13 cellular contexts compared by ENCODE assay signal in genomic region chr21:29258626-29259335, GRCh38. TPM values are rescaled to one million over a fixed set of nuclear protein-coding genes. Genes with fewer than 3 reads are reported as not detected.
DNase-seq lines count a peak whose midpoint lies in the region; ATAC-seq, FAIRE-seq and TF ChIP-seq lines count a peak whose summit lies in the region.
"Had no signal": no experiment of that assay in that cellular context is flagged by ENCODE, and none has a peak within 500 bp of the region (broad histone marks: within the 10 kb centered on the region; RNA-seq: fewer than 3 reads in every experiment).

No MANE protein-coding gene starts in this region.

- H3K4me1 ChIP-seq in A549 = peaks cover 21% of the 10 kb centered on the region

- intact Hi-C loops in activated CD4-positive, alpha-beta T cell treated with anti-CD3 and anti-CD28 coated beads, Interleukin-2, amount 10 ng/mL, durations not matched to agents 24 days and 14 days (cut with micrococcal nuclease) = no loop called here

- H3K36me3 ChIP-seq in kidney epithelial cell (ENCODE audit: control insufficient read depth, insufficient read depth, low read length) = no peaks in the 10 kb centered on the region

- H3K4me3 ChIP-seq in A549 (no peak overlapping the region), astrocyte of the cerebellum (ENCODE audit: low read depth, low read length) (no peak overlapping the region), kidney epithelial cell (ENCODE audit: low read depth, low read length) (no peak overlapping the region)

- no peak for TF ChIP-seq EP300 in A549 (IDR thresholded peaks at IDR 0.05)

- ATAC-seq in A549 = peak in 1 of 2 experiments; percentile 68; a peak in 4 of 6 replicates
- ATAC-seq in GM21381 (IDR thresholded peaks at IDR 0.05; ENCODE audit: unreplicated experiment) = no peak

- no peak for FAIRE-seq in A549 (lab: Jason Lieb, UNC)

- H3K27me3 ChIP-seq in kidney epithelial cell (ENCODE audit: control insufficient read depth, insufficient read depth, low read length) = no peaks in the 10 kb centered on the region

- in situ Hi-C loops in astrocyte of the cerebellum (cut with HindIII; ENCODE audit: low sequenced_read_pairs) = no loop called here

- TF ChIP-seq CTCF in A549 (IDR thresholded peaks at IDR 0.05) (no peak), astrocyte of the cerebellum (IDR thresholded peaks at IDR 0.05; ENCODE audit: low read depth, low read length, missing control alignments) (no peak), kidney epithelial cell (IDR thresholded peaks at IDR 0.05; ENCODE audit: insufficient read depth, low read length, poor library complexity, severe bottlenecking) (no peak)

- H3K27ac ChIP-seq in A549 = peak overlapping the region; percentile 45 to 72; a peak in 4 of 6 replicates

- peak overlapping the region; percentile 75 for H3K4me2 ChIP-seq in A549

- TF ChIP-seq RAD21 in A549 (conservative IDR thresholded peaks at IDR 0.05 in 1 of 2, IDR thresholded peaks at IDR 0.05 in 1 of 2) = no peak

- CTCF ChIA-PET in A549 (lab: Yijun Ruan, JAX) = interaction anchor here (0.9 to 1.4 kb wide), 2 partner anchors 16 to 90 kb away, joined by 3 read pairs; no protein-coding TSS in a partner anchor

- no peak for TF ChIP-seq POLR2A in A549 (IDR thresholded peaks at IDR 0.05; ENCODE audit: low read length)

- H3K9me3 ChIP-seq in A549 = peaks cover 7% of the 10 kb centered on the region; the same call in 1 of the 3 replicates

- POLR2A ChIA-PET in A549 (lab: Yijun Ruan, JAX) = no interaction called here

- peaks cover 28% of the 10 kb centered on the region for H3K27me3 Mint-ChIP-seq in activated CD4-positive, alpha-beta T cell treated with anti-CD3 and anti-CD28 coated beads, Interleukin-2, amount 10 ng/mL, durations not matched to agents 24 days and 14 days
- H3K27me3 Mint-ChIP-seq: B cell had no signal

- peak in 1 of 2 experiments; percentile 32 for DNase-seq in A549 (ENCODE audit: low read depth in 1 of 2, low spot score in 1 of 2)
- peak; percentile 55 for DNase-seq in HPDE6-E6E7 (ENCODE audit: extremely low spot score)
- peak; percentile 43 for DNase-seq in astrocyte of the cerebellum (ENCODE audit: low read depth)
- peak; percentile 35 for DNase-seq in kidney epithelial cell (ENCODE audit: low read depth)
- no peak for DNase-seq in NCI-H748 (lab: John Stamatoyannopoulos, UW; ENCODE audit: unreplicated experiment)
- DNase-seq in NCI-H2029 (lab: John Stamatoyannopoulos, UW) = no peak
- DNase-seq in activated CD4-positive, alpha-beta T cell treated with anti-CD3 and anti-CD28 coated beads, Interleukin-2, amount 10 ng/mL, durations not matched to agents 24 days and 14 days = no peak
- DNase-seq: NCI-H524 treated with DMSO at 0.1 percent for 48 hours; nephron progenitor cell; stimulated activated CD4-positive, alpha-beta T cell treated with anti-CD3 and anti-CD28 coated beads, Interleukin-4, amount 100 ng/mL, for 4 hours had no signal

- H3K4me1 Mint-ChIP-seq in activated CD4-positive, alpha-beta T cell treated with anti-CD3 and anti-CD28 coated beads, Interleukin-2, amount 10 ng/mL, durations not matched to agents 24 days and 14 days = no peaks in the 10 kb centered on the region
- H3K4me1 Mint-ChIP-seq: B cell, nephron progenitor cell had no signal

- H3K27ac Mint-ChIP-seq in activated CD4-positive, alpha-beta T cell treated with anti-CD3 and anti-CD28 coated beads, Interleukin-2, amount 10 ng/mL, durations not matched to agents 24 days and 14 days = no peak overlapping the region
- H3K27ac Mint-ChIP-seq: B cell; nephron progenitor cell; T-helper 1 cell treated with Interleukin-12 subunit alpha and Interleukin-12 subunit beta and Interleukin-4 antibody, amounts not matched to agents 30 μg/mL and 1 μg/mL, for 36 hours had no signal

- WGBS in A549 (ENCODE audit: missing lambda C conversion rate) = 17% methylated on average over 5 of the region's 5 CpGs

- H3K4me3 Mint-ChIP-seq in activated CD4-positive, alpha-beta T cell treated with anti-CD3 and anti-CD28 coated beads, Interleukin-2, amount 10 ng/mL, durations not matched to agents 24 days and 14 days = no peak overlapping the region
- H3K4me3 Mint-ChIP-seq: B cell; nephron progenitor cell; T-helper 1 cell treated with Interleukin-12 subunit alpha and Interleukin-12 subunit beta and Interleukin-4 antibody, amounts not matched to agents 30 μg/mL and 1 μg/mL, for 36 hours had no signal

- peaks cover 12% of the 10 kb centered on the region for H3K9me3 Mint-ChIP-seq in activated CD4-positive, alpha-beta T cell treated with anti-CD3 and anti-CD28 coated beads, Interleukin-2, amount 10 ng/mL, durations not matched to agents 24 days and 14 days

- peaks cover 3% of the 10 kb centered on the region for H3K36me3 Mint-ChIP-seq in activated CD4-positive, alpha-beta T cell treated with anti-CD3 and anti-CD28 coated beads, Interleukin-2, amount 10 ng/mL, durations not matched to agents 24 days and 14 days (ENCODE audit: low read depth)

TF ChIP-seq in A549, 52 proteins besides CTCF, POLR2A, EP300 and RAD21:
- TF ChIP-seq RNF2 (IDR thresholded peaks at IDR 0.05; ENCODE audit: borderline replicate concordance, low read depth) (no peak), FOSL2 (IDR thresholded peaks at IDR 0.05) (no peak), FOSL2 (CRISPR knock-in tag; IDR thresholded peaks at IDR 0.05) (no peak), BHLHE40 (IDR thresholded peaks at IDR 0.05; ENCODE audit: low read depth, low read length) (peak; percentile 37; the same call in 1 of the 2 replicates), MAX (IDR thresholded peaks at IDR 0.05) (no peak), HOXA7 (CRISPR knock-in tag; IDR thresholded peaks at IDR 0.05) (no peak), NFE2L2 (conservative IDR thresholded peaks at IDR 0.05; ENCODE audit: low read length) (no peak), CEBPB (IDR thresholded peaks at IDR 0.05) (peak; percentile 74 to 78; a peak in 3 of 4 replicates), PBX3 (IDR thresholded peaks at IDR 0.05) (no peak)

RNA-seq across cellular contexts. Expression of gene BACH1, which starts 39.9 kb away (rescaled TPM):
- 18.7 and 21.4 TPM in 2 replicates for polyA plus RNA-seq in A549 (2011; rRNA removed)
- polyA plus RNA-seq in A549 (2012; cell fraction: cytosol; rRNA removed) = 3.5 and 3.8 TPM in 2 replicates
- 2.2 and 2.3 TPM in 2 replicates for polyA plus RNA-seq in A549 (2012; cell fraction: nucleus; rRNA removed)
- 4.8 to 5.2 TPM (median 5.0 TPM) in 3 replicates for polyA plus RNA-seq in A549 (2017; fragmentation: RNase III; extraction: RNeasy Plus Mini Kit Qiagen cat#74134 plus additional on column Dnase treatment)
- 33.1 and 68.0 TPM in 2 replicates for polyA minus RNA-seq in A549 (2011; rRNA and poly(A)+ RNA removed)
- 34.3 and 37.2 TPM in 2 replicates for total RNA-seq in kidney epithelial cell
- total RNA-seq in activated CD4-positive, alpha-beta T cell treated with anti-CD3 and anti-CD28 coated beads, Interleukin-2, amount 10 ng/mL, durations not matched to agents 24 days and 14 days = 21.5 and 24.8 TPM in 2 replicates

Comparison
In these comparisons a context has a peak if more than half of its experiments do, and no peak if none do; other contexts are left out.
1. DNase-seq: peak in HPDE6-E6E7 (single experiment), astrocyte of the cerebellum (single experiment) and kidney epithelial cell (single experiment); none in NCI-H748 (single experiment), NCI-H2029 (single experiment) and activated CD4-positive, alpha-beta T cell treated with anti-CD3 and anti-CD28 coated beads, Interleukin-2, amount 10 ng/mL, durations not matched to agents 24 days and 14 days (single experiment).